Comparison of ENCODE assay signal across 9 cellular contexts in genomic region chr7:8133955-8134733, GRCh38.
DNase-seq lines count a peak whose midpoint lies in the region; ATAC-seq, FAIRE-seq and TF ChIP-seq lines count a peak whose summit lies in the region.
"Had no signal": no experiment of that assay in that cellular context is flagged by ENCODE, and none has a peak within 500 bp of the region (broad histone marks: within the 10 kb centered on the region; RNA-seq: fewer than 3 reads in every experiment).

No MANE protein-coding gene starts in this region.

- no TSS peak for BruUV-seq in GM12878 (replicated peaks; lab: Mats Ljungman, UMichigan)

- intact Hi-C loops in GM12878 (cut with micrococcal nuclease; ENCODE audit: unreplicated experiment) (loop anchor here (1.0 to 5.0 kb wide), 8 partner anchors 8 to 492 kb away; partner anchors contain the start of genes GLCCI1 and UMAD1), pancreas (cut with DNase I) (no loop called here)

- peak; percentile 87 for FAIRE-seq in GM12878 (lab: Jason Lieb, UNC)
- no peak for FAIRE-seq in pancreas (lab: Jason Lieb, UNC)

- CTCF ChIA-PET in GM12878 (lab: Yijun Ruan, JAX) = interaction anchor here (0.7 to 4.4 kb wide), 10 partner anchors 9 to 453 kb away, joined by 3 to 16 read pairs (median 4); no protein-coding TSS in a partner anchor

- H2AFZ ChIP-seq in GM12878 (ENCODE audit: control insufficient read depth, low read depth, low read length) = peak overlapping the region; percentile 30

- SMC1A ChIA-PET in GM12878 (lab: Charles Lee; ENCODE audit: uncharacterized antibody, unreplicated experiment) = interaction anchor here (0.6 to 9.2 kb wide), 22 partner anchors 9 to 566 kb away, joined by 3 to 182 read pairs (median 5); no protein-coding TSS in a partner anchor

- no peak for TF ChIP-seq POLR2A in GM12878 (IDR thresholded peaks at IDR 0.05; ENCODE audit: low read depth, low read length)

- TF ChIP-seq RAD21 in GM12878 (IDR thresholded peaks at IDR 0.05; ENCODE audit: insufficient read depth, low read depth, low read length) = peak; percentile 39; the same call in 1 of the 2 replicates

- POLR2A ChIA-PET in GM12878 (lab: Charles Lee) = interaction anchor here (0.5 to 7.7 kb wide), 12 partner anchors 9 to 276 kb away, joined by 3 to 133 read pairs (median 5); no protein-coding TSS in a partner anchor

- no peaks in the 10 kb centered on the region for H3K36me3 ChIP-seq in GM12878 (ENCODE audit: control insufficient read depth in 2 of 2, insufficient read depth in 2 of 2, low read length in 1 of 2)
- H3K36me3 ChIP-seq in pancreas = peaks cover 0 to 6% (median 0%) of the 10 kb centered on the region in 3 donors

- TF ChIP-seq EP300 in GM12878 (IDR thresholded peaks at IDR 0.05; ENCODE audit: borderline replicate concordance in 1 of 2, control insufficient read depth in 1 of 2, low read depth in 2 of 2, low read length in 2 of 2) = peak; percentile 81 to 92

- in situ Hi-C loops in GM12878 (cut with MboI) = loop anchor here (25.0 kb wide), 1 partner anchor 1872 kb away; the partner anchor contains the start of gene CYTH3

- H3K79me2 ChIP-seq in GM12878 (ENCODE audit: control insufficient read depth, insufficient read depth, low read length) = peaks cover 3% of the 10 kb centered on the region; the same call in 1 of the 2 replicates

- WGBS in GM12878 (ENCODE audit: insufficient coverage, insufficient replicate concordance, low lambda C conversion rate, missing lambda C conversion rate) = 1% methylated on average over 10 of the region's 10 CpGs
- 81 to 84% methylated on average over 10 of the region's 10 CpGs for WGBS in pancreas, 2 donors

- RAD21 ChIA-PET in GM12878 (lab: Charles Lee; ENCODE audit: unreplicated experiment) = interaction anchor here (0.7 to 8.5 kb wide), 21 partner anchors 9 to 566 kb away, joined by 3 to 124 read pairs (median 5); partner anchors contain the start of genes GLCCI1 and RPA3

- H3K27ac ChIP-seq in GM12878 (ENCODE audit: control insufficient read depth, insufficient read depth) (peak overlapping the region; percentile 94), pancreas (no peak overlapping the region)
- H3K27ac ChIP-seq: SK-N-MC had no signal

- H3K9me3 ChIP-seq in GM12878 (replicated peaks; ENCODE audit: control insufficient read depth, insufficient read depth, low read length) = peaks cover 4% of the 10 kb centered on the region; the same call in 1 of the 3 replicates
- no peaks in the 10 kb centered on the region for H3K9me3 ChIP-seq in pancreas

- TF ChIP-seq CTCF in GM10266 (IDR thresholded peaks at IDR 0.05; ENCODE audit: control insufficient read depth, insufficient read depth, low read depth, missing control alignments) (no peak), GM12878 (IDR thresholded peaks at IDR 0.05 in 2 of 3, conservative IDR thresholded peaks at IDR 0.05 in 1 of 3; ENCODE audit: control insufficient read depth in 2 of 3, extremely low read depth in 1 of 3, insufficient read depth in 1 of 3, low read depth in 3 of 3, low read length in 3 of 3) (no peak), pancreas (IDR thresholded peaks at IDR 0.05) (no peak), foreskin fibroblast (IDR thresholded peaks at IDR 0.05; ENCODE audit: low read depth, low read length) (no peak)

- H3K4me2 ChIP-seq in GM12878 (ENCODE audit: control insufficient read depth, insufficient read depth) = peak overlapping the region; percentile 58

- H3K27me3 ChIP-seq in GM12878 (replicated peaks in 1 of 2; ENCODE audit: control insufficient read depth in 2 of 2, insufficient read depth in 2 of 2, low read length in 1 of 2) (no peaks in the 10 kb centered on the region), pancreas (no peaks in the 10 kb centered on the region)

- H3K4me3 ChIP-seq in GM12878 = no peak overlapping the region
- no peak overlapping the region for H3K4me3 ChIP-seq in pancreas
- no peak overlapping the region for H3K4me3 ChIP-seq in foreskin fibroblast (ENCODE audit: low read depth in 1 of 2, low read length in 2 of 2)
- H3K4me3 ChIP-seq: SK-N-MC had no signal

- peak; percentile 68 for DNase-seq in GM10266 (ENCODE audit: extremely low spot score)
- peak; percentile 99 for DNase-seq in GM12878 (ENCODE audit: low read depth, low spot score)
- DNase-seq in LoVo (ENCODE audit: low spot score) = no peak
- DNase-seq in pancreas = no peak
- DNase-seq in foreskin fibroblast = no peak
- DNase-seq in NCI-H774 (lab: John Stamatoyannopoulos, UW) = no peak

- peak; percentile 51 for ATAC-seq in GM19468 (IDR thresholded peaks at IDR 0.05; ENCODE audit: extremely low read depth, unreplicated experiment)
- ATAC-seq in HG03378 (IDR thresholded peaks at IDR 0.05; ENCODE audit: unreplicated experiment) = peak; percentile 79
- ATAC-seq in GM12878 = peak; percentile 73
- ATAC-seq in pancreas = no peak

- H3K9ac ChIP-seq in GM12878 (ENCODE audit: control insufficient read depth, insufficient read depth, low read length) = peak overlapping the region; percentile 79

- no peaks in the 10 kb centered on the region for H4K20me1 ChIP-seq in GM12878 (ENCODE audit: control insufficient read depth, insufficient read depth)

- H3K4me1 ChIP-seq in GM12878 (ENCODE audit: control insufficient read depth, insufficient read depth, low read length) (peaks cover 54% of the 10 kb centered on the region), pancreas (no peaks in the 10 kb centered on the region)

TF ChIP-seq in GM12878, 131 proteins besides CTCF, POLR2A, EP300 and RAD21 (continues in another document):
- TF ChIP-seq BACH1 (IDR thresholded peaks at IDR 0.05; ENCODE audit: borderline replicate concordance) (peak; percentile 76; the same call in 1 of the 2 replicates), MXI1 (IDR thresholded peaks at IDR 0.05; ENCODE audit: low read depth, low read length) (no peak; the same call in 1 of the 2 replicates), SPI1 (IDR thresholded peaks at IDR 0.05; ENCODE audit: borderline replicate concordance, insufficient read depth, low read depth, low read length) (peak; percentile 45; the same call in 1 of the 2 replicates), PAX5 (IDR thresholded peaks at IDR 0.05; ENCODE audit: borderline replicate concordance, low read depth, low read length) (peak; percentile 70; the same call in 1 of the 2 replicates), TCF12 (IDR thresholded peaks at IDR 0.05; ENCODE audit: low read depth, low read length) (peak; percentile 67; the same call in 1 of the 2 replicates), ESRRA (IDR thresholded peaks at IDR 0.05; ENCODE audit: low read length) (no peak), IKZF2 (IDR thresholded peaks at IDR 0.05) (peak; percentile 96 to 97), EGR1 (IDR thresholded peaks at IDR 0.05; ENCODE audit: borderline replicate concordance in 1 of 2, low read depth in 2 of 2, low read length in 2 of 2) (peak in 1 of 2 experiments; percentile 35; a peak in 1 of 3 replicates), JUND (IDR thresholded peaks at IDR 0.05; ENCODE audit: low read depth, low read length) (peak; percentile 81), SP1 (IDR thresholded peaks at IDR 0.05; ENCODE audit: low read depth, low read length) (peak; percentile 32), TCF7 (IDR thresholded peaks at IDR 0.05; ENCODE audit: borderline replicate concordance) (peak; percentile 65; the same call in 1 of the 2 replicates), NR2F1 (conservative IDR thresholded peaks at IDR 0.05) (peak; percentile 64; the same call in 1 of the 2 replicates), GABPA (IDR thresholded peaks at IDR 0.05; ENCODE audit: low read depth) (no peak), MTA2 (IDR thresholded peaks at IDR 0.05; ENCODE audit: low read depth) (peak; percentile 94), MEF2A (IDR thresholded peaks at IDR 0.05; ENCODE audit: insufficient read depth, low read depth, low read length) (peak; percentile 73), NFXL1 (IDR thresholded peaks at IDR 0.05; ENCODE audit: borderline replicate concordance) (no peak), NFYA (IDR thresholded peaks at IDR 0.05; ENCODE audit: borderline replicate concordance, low read depth, low read length) (no peak), HSF1 (IDR thresholded peaks at IDR 0.05; ENCODE audit: low read depth, low read length) (peak; percentile 34; the same call in 1 of the 2 replicates)
- TF ChIP-seq, protein P1, sequence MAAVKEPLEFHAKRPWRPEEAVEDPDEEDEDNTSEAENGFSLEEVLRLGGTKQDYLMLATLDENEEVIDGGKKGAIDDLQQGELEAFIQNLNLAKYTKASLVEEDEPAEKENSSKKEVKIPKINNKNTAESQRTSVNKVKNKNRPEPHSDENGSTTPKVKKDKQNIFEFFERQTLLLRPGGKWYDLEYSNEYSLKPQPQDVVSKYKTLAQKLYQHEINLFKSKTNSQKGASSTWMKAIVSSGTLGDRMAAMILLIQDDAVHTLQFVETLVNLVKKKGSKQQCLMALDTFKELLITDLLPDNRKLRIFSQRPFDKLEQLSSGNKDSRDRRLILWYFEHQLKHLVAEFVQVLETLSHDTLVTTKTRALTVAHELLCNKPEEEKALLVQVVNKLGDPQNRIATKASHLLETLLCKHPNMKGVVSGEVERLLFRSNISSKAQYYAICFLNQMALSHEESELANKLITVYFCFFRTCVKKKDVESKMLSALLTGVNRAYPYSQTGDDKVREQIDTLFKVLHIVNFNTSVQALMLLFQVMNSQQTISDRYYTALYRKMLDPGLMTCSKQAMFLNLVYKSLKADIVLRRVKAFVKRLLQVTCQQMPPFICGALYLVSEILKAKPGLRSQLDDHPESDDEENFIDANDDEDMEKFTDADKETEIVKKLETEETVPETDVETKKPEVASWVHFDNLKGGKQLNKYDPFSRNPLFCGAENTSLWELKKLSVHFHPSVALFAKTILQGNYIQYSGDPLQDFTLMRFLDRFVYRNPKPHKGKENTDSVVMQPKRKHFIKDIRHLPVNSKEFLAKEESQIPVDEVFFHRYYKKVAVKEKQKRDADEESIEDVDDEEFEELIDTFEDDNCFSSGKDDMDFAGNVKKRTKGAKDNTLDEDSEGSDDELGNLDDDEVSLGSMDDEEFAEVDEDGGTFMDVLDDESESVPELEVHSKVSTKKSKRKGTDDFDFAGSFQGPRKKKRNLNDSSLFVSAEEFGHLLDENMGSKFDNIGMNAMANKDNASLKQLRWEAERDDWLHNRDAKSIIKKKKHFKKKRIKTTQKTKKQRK (IDR thresholded peaks at IDR 0.05; ENCODE audit: low read depth, low read length) = no peak

Comparison
In these comparisons a context has a peak if more than half of its experiments do, and no peak if none do; other contexts are left out.
1. DNase-seq: peak in GM10266 (single experiment) and GM12878 (single experiment); none in LoVo (single experiment), pancreas (0 of 6), foreskin fibroblast (0 of 2) and NCI-H774 (single experiment).
2. ATAC-seq: peak in GM19468 (single experiment), HG03378 (single experiment) and GM12878 (single experiment); none in pancreas (0 of 4).